Comparison of ENCODE assay signal across 8 cellular contexts in the genomic region with DNA sequence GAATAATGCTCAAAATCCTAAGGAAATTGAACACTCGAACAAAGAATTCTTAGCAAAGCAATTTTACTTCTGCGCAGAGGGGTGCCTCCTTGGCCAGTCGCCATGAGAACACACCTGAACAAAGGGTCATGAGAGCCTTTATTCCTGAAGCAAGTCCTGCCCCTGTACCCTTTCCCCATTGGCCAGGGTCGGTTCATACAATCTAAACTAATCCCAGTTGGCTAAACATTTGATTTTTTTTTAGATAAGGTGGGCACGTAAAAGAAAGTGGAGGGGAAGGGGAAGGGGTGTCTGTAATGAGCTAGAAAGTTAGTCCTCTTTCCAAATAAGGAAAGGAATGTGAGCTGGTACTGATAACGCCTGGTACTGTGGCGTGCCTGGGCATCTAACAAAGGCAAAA. TPM values are rescaled to one million over a fixed set of nuclear protein-coding genes. Genes with fewer than 3 reads are reported as not detected.
A peak's percentile ranks its signal among the peaks of the same experiment; 100 is the strongest.
DNase-seq lines count a peak whose midpoint lies in the region; ATAC-seq and TF ChIP-seq lines count a peak whose summit lies in the region.
"Not testable (repeated sequence)": the region's sequence is repeated elsewhere in the genome, so short reads cannot be mapped to it uniquely, and the experiment has no call there.

No MANE protein-coding gene starts in this region.

- not testable (repeated sequence) for H3K27me3 ChIP-seq in CD4-positive, alpha-beta T cell (ENCODE audit: control insufficient read depth, insufficient read depth, low read length)

- POLR2A ChIA-PET in CD4-positive, alpha-beta T cell (lab: Charles Lee), result interaction anchor here (1.1 to 1.9 kb wide), 2 partner anchors 9 to 12 kb away, joined by 4 to 5 read pairs; no protein-coding TSS in a partner anchor
- POLR2A ChIA-PET in HEK293 (lab: Yijun Ruan, JAX); naive thymus-derived CD8-positive, alpha-beta T cell (lab: Charles Lee): not testable (repeated sequence)

- H3K36me3 Mint-ChIP-seq in CD4-positive, alpha-beta T cell (ENCODE audit: low read depth), result peaks cover 70% of the 10 kb centered on the region
- H3K36me3 Mint-ChIP-seq in activated CD4-positive, alpha-beta T cell treated with anti-CD3 and anti-CD28 coated beads, Interleukin-2, amount 10 ng/mL, durations not matched to agents 24 days and 14 days (ENCODE audit: low read depth), result peaks cover 69% of the 10 kb centered on the region
- peaks cover 53% of the 10 kb centered on the region for H3K36me3 Mint-ChIP-seq in activated T-cell treated with anti-CD3 and anti-CD28 coated beads, Interleukin-2, amount 50 U/mL, for 4 hours (ENCODE audit: insufficient read depth)
- peaks cover 76% of the 10 kb centered on the region for H3K36me3 Mint-ChIP-seq in activated naive CD8-positive, alpha-beta T cell treated with anti-CD3 and anti-CD28 coated beads for 36 hours
- H3K36me3 Mint-ChIP-seq in endothelial cell (ENCODE audit: low read depth, unreplicated experiment), result peaks cover 50% of the 10 kb centered on the region
- H3K36me3 Mint-ChIP-seq in naive thymus-derived CD8-positive, alpha-beta T cell, result peaks cover 0 to 16% (median 3%) of the 10 kb centered on the region in 3 donors
- H3K36me3 Mint-ChIP-seq in stimulated activated effector memory CD8-positive, alpha-beta T cell treated with anti-CD3 and anti-CD28 coated beads, Interleukin-12 subunit alpha, Interleukin-12 subunit beta, amount 100 ng/mL, for 72 hours, result peaks cover 85% of the 10 kb centered on the region

- not testable (repeated sequence) for ATAC-seq in CD4-positive, alpha-beta T cell (ENCODE audit: poor library complexity); activated T-cell treated with anti-CD3 and anti-CD28 coated beads, Interleukin-2, amount 50 U/mL, for 4 hours; naive thymus-derived CD8-positive, alpha-beta T cell; stimulated activated effector memory CD8-positive, alpha-beta T cell treated with anti-CD3 and anti-CD28 coated beads, Interleukin-12 subunit alpha, Interleukin-12 subunit beta, amount 100 ng/mL, for 72 hours

- H3K4me3 Mint-ChIP-seq in CD4-positive, alpha-beta T cell, result peak overlapping the region; percentile 12
- H3K4me3 Mint-ChIP-seq in activated CD4-positive, alpha-beta T cell treated with anti-CD3 and anti-CD28 coated beads, Interleukin-2, amount 10 ng/mL, durations not matched to agents 24 days and 14 days, result peak overlapping the region; percentile 52
- H3K4me3 Mint-ChIP-seq in activated T-cell treated with anti-CD3 and anti-CD28 coated beads, Interleukin-2, amount 50 U/mL, for 4 hours, result peak overlapping the region; percentile 63
- peak overlapping the region; percentile 48 for H3K4me3 Mint-ChIP-seq in activated naive CD8-positive, alpha-beta T cell treated with anti-CD3 and anti-CD28 coated beads for 36 hours
- H3K4me3 Mint-ChIP-seq in endothelial cell (ENCODE audit: unreplicated experiment), result peak overlapping the region; percentile 59
- peak overlapping the region in 2 of 10 donors; percentile 24 to 48 for H3K4me3 Mint-ChIP-seq in naive thymus-derived CD8-positive, alpha-beta T cell
- peak overlapping the region; percentile 59 for H3K4me3 Mint-ChIP-seq in stimulated activated effector memory CD8-positive, alpha-beta T cell treated with anti-CD3 and anti-CD28 coated beads, Interleukin-12 subunit alpha, Interleukin-12 subunit beta, amount 100 ng/mL, for 72 hours

- not testable (repeated sequence) for TF ChIP-seq CTCF in CD4-positive, alpha-beta T cell (IDR thresholded peaks at IDR 0.05); HEK293 (tag by site-specific recombination; IDR thresholded peaks at IDR 0.05); endothelial cell (IDR thresholded peaks at IDR 0.05; ENCODE audit: unreplicated experiment)

- H3K27ac Mint-ChIP-seq in CD4-positive, alpha-beta T cell; stimulated activated effector memory CD8-positive, alpha-beta T cell treated with anti-CD3 and anti-CD28 coated beads, Interleukin-12 subunit alpha, Interleukin-12 subunit beta, amount 100 ng/mL, for 72 hours: not testable (repeated sequence)
- H3K27ac Mint-ChIP-seq in activated CD4-positive, alpha-beta T cell treated with anti-CD3 and anti-CD28 coated beads, Interleukin-2, amount 10 ng/mL, durations not matched to agents 24 days and 14 days, result peak overlapping the region; percentile 39
- peak overlapping the region; percentile 62 for H3K27ac Mint-ChIP-seq in activated naive CD8-positive, alpha-beta T cell treated with anti-CD3 and anti-CD28 coated beads for 36 hours
- peak overlapping the region; percentile 83 for H3K27ac Mint-ChIP-seq in endothelial cell (ENCODE audit: unreplicated experiment)
- H3K27ac Mint-ChIP-seq in naive thymus-derived CD8-positive, alpha-beta T cell, result peak overlapping the region in 8 of 10 donors; percentile 19 to 94 (median 78)

- H3K27ac ChIP-seq in CD4-positive, alpha-beta T cell (ENCODE audit: low read depth, low read length); HEK293 (ENCODE audit: extremely low read depth, low read depth, low read length): not testable (repeated sequence)

- not testable (repeated sequence) for H3K4me3 ChIP-seq in HEK293 (ENCODE audit: low read depth, low read length)

- CTCF ChIA-PET in CD4-positive, alpha-beta T cell (lab: Charles Lee), result not testable (repeated sequence)
- CTCF ChIA-PET in HEK293 (lab: Yijun Ruan, JAX), result interaction anchor here (0.7 to 0.9 kb wide), 2 partner anchors 80 to 113 kb away, joined by 3 to 4 read pairs; no protein-coding TSS in a partner anchor

- H3K4me1 ChIP-seq in HEK293 (ENCODE audit: control insufficient read depth, insufficient read depth, low read length), result not testable (repeated sequence)

- H3K4me1 Mint-ChIP-seq in CD4-positive, alpha-beta T cell (ENCODE audit: low read depth), result peaks cover 55% of the 10 kb centered on the region
- peaks cover 80% of the 10 kb centered on the region for H3K4me1 Mint-ChIP-seq in activated CD4-positive, alpha-beta T cell treated with anti-CD3 and anti-CD28 coated beads, Interleukin-2, amount 10 ng/mL, durations not matched to agents 24 days and 14 days
- peaks cover 60% of the 10 kb centered on the region for H3K4me1 Mint-ChIP-seq in activated T-cell treated with anti-CD3 and anti-CD28 coated beads, Interleukin-2, amount 50 U/mL, for 4 hours (ENCODE audit: low read depth)
- peaks cover 89% of the 10 kb centered on the region for H3K4me1 Mint-ChIP-seq in activated naive CD8-positive, alpha-beta T cell treated with anti-CD3 and anti-CD28 coated beads for 36 hours
- peaks cover 59% of the 10 kb centered on the region for H3K4me1 Mint-ChIP-seq in endothelial cell (ENCODE audit: unreplicated experiment)
- peaks cover 41 to 90% (median 54%) of the 10 kb centered on the region in 4 donors for H3K4me1 Mint-ChIP-seq in naive thymus-derived CD8-positive, alpha-beta T cell
- H3K4me1 Mint-ChIP-seq in stimulated activated effector memory CD8-positive, alpha-beta T cell treated with anti-CD3 and anti-CD28 coated beads, Interleukin-12 subunit alpha, Interleukin-12 subunit beta, amount 100 ng/mL, for 72 hours, result peaks cover 55% of the 10 kb centered on the region

- not testable (repeated sequence) for H3K9me3 Mint-ChIP-seq in CD4-positive, alpha-beta T cell; activated CD4-positive, alpha-beta T cell treated with anti-CD3 and anti-CD28 coated beads, Interleukin-2, amount 10 ng/mL, durations not matched to agents 24 days and 14 days; activated T-cell treated with anti-CD3 and anti-CD28 coated beads, Interleukin-2, amount 50 U/mL, for 4 hours; activated naive CD8-positive, alpha-beta T cell treated with anti-CD3 and anti-CD28 coated beads for 36 hours; endothelial cell (ENCODE audit: unreplicated experiment); naive thymus-derived CD8-positive, alpha-beta T cell; stimulated activated effector memory CD8-positive, alpha-beta T cell treated with anti-CD3 and anti-CD28 coated beads, Interleukin-12 subunit alpha, Interleukin-12 subunit beta, amount 100 ng/mL, for 72 hours

- intact Hi-C loops in CD4-positive, alpha-beta T cell (cut with DNase I, micrococcal nuclease), result loop anchor here (2.0 to 5.0 kb wide), 2 partner anchors 15 to 37 kb away; partner anchors contain the start of gene FYN (in 2 of the 2)
- intact Hi-C loops in activated CD4-positive, alpha-beta T cell treated with anti-CD3 and anti-CD28 coated beads, Interleukin-2, amount 10 ng/mL, durations not matched to agents 24 days and 14 days (cut with micrococcal nuclease), result loop anchor here (10.0 kb wide), 1 partner anchor 351 kb away; the partner anchor contains the start of gene REV3L

- H3K9me3 ChIP-seq in CD4-positive, alpha-beta T cell (ENCODE audit: control insufficient read depth, low read length); HEK293 (ENCODE audit: control insufficient read depth, insufficient read depth, low read depth, low read length): not testable (repeated sequence)

- not testable (repeated sequence) for DNase-seq in CD4-positive, alpha-beta T cell; activated CD4-positive, alpha-beta T cell treated with anti-CD3 and anti-CD28 coated beads, Interleukin-2, amount 10 ng/mL, durations not matched to agents 24 days and 14 days; activated T-cell treated with anti-CD3 and anti-CD28 coated beads, Interleukin-2, amount 50 U/mL, for 4 hours; activated naive CD8-positive, alpha-beta T cell treated with anti-CD3 and anti-CD28 coated beads for 36 hours; endothelial cell (ENCODE audit: low spot score); naive thymus-derived CD8-positive, alpha-beta T cell
- peak in 1 of 2 donors; percentile 40 for DNase-seq in stimulated activated effector memory CD8-positive, alpha-beta T cell treated with anti-CD3 and anti-CD28 coated beads, Interleukin-12 subunit alpha, Interleukin-12 subunit beta, amount 100 ng/mL, for 72 hours (ENCODE audit: low spot score in 2 of 2)

- H3K36me3 ChIP-seq in HEK293 (ENCODE audit: control insufficient read depth in 2 of 2, insufficient read depth in 1 of 2, low read length in 2 of 2), result not testable (repeated sequence)

- H3K27me3 Mint-ChIP-seq in CD4-positive, alpha-beta T cell; activated CD4-positive, alpha-beta T cell treated with anti-CD3 and anti-CD28 coated beads, Interleukin-2, amount 10 ng/mL, durations not matched to agents 24 days and 14 days; activated T-cell treated with anti-CD3 and anti-CD28 coated beads, Interleukin-2, amount 50 U/mL, for 4 hours (ENCODE audit: low read depth); activated naive CD8-positive, alpha-beta T cell treated with anti-CD3 and anti-CD28 coated beads for 36 hours; endothelial cell (ENCODE audit: unreplicated experiment); naive thymus-derived CD8-positive, alpha-beta T cell: not testable (repeated sequence)

RNA-seq across cellular contexts. Expression of gene FYN, which starts 37.9 kb away (rescaled TPM):
- 100 to 1,000 TPM; 419 TPM for total RNA-seq in CD4-positive, alpha-beta T cell
- total RNA-seq in activated CD4-positive, alpha-beta T cell treated with anti-CD3 and anti-CD28 coated beads, Interleukin-2, amount 10 ng/mL, durations not matched to agents 24 days and 14 days, result 331 and 341 TPM in 2 replicates
- 100 to 1,000 TPM; 481 to 505 (median 485) TPM for total RNA-seq in activated T-cell treated with anti-CD3 and anti-CD28 coated beads, Interleukin-2, amount 50 U/mL, for 4 hours
- 100 to 1,000 TPM; 390 to 395 TPM for total RNA-seq in activated naive CD8-positive, alpha-beta T cell treated with anti-CD3 and anti-CD28 coated beads for 36 hours
- 474 TPM for total RNA-seq in endothelial cell (ENCODE audit: unreplicated experiment)
- 100 to 1,000 TPM; 521 to 531 TPM for total RNA-seq in naive thymus-derived CD8-positive, alpha-beta T cell
- polyA plus RNA-seq in naive thymus-derived CD8-positive, alpha-beta T cell, result 100 to 1,000 TPM; 159 to 317 (median 317) TPM
